In genomic region chr9:98706651-98707103, GRCh38 we compare ENCODE assay signal across 11 cellular contexts. TPM values are rescaled to one million over a fixed set of nuclear protein-coding genes. Genes with fewer than 3 reads are reported as not detected.
DNase-seq lines count a peak whose midpoint lies in the region; ATAC-seq and TF ChIP-seq lines count a peak whose summit lies in the region.
"Had no signal": no experiment of that assay in that cellular context is flagged by ENCODE, and none has a peak within 500 bp of the region (broad histone marks: within the 10 kb centered on the region; RNA-seq: fewer than 3 reads in every experiment).

No MANE protein-coding gene starts in this region.

- POLR2A ChIA-PET in PC-3 (lab: Charles Lee; ENCODE audit: unreplicated experiment), result no interaction called here
- POLR2A ChIA-PET in OCI-LY7 (lab: Charles Lee), result interaction anchor here (1.2 kb wide), 1 partner anchor 18 kb away, joined by 3 read pairs; no protein-coding TSS in a partner anchor

- H3K36me3 ChIP-seq in PC-3 (ENCODE audit: low read depth, low read length), result no peaks in the 10 kb centered on the region
- no peaks in the 10 kb centered on the region for H3K36me3 ChIP-seq in OCI-LY7 (ENCODE audit: insufficient read depth, low read length)
- H3K36me3 ChIP-seq: right atrium auricular region had no signal

- no peak for DNase-seq in activated naive CD8-positive, alpha-beta T cell treated with anti-CD3 and anti-CD28 coated beads for 36 hours
- DNase-seq in PC-3, result peak; percentile 19
- no peak for DNase-seq in glutamatergic neuron
- no peak for DNase-seq in OCI-LY7 (ENCODE audit: low spot score)
- DNase-seq in NCI-H226, result no peak
- DNase-seq: activated effector memory CD4-positive, alpha-beta T cell treated with anti-CD3 and anti-CD28 coated beads, Interleukin-2, amount 50 U/mL, for 16 hours; NK-92 treated with Interleukin-12 subunit alpha and Interleukin-12 subunit beta, amount 100 ng/mL, for 24 hours had no signal

- H3K4me2 ChIP-seq in PC-3 (ENCODE audit: low read length) (peak overlapping the region; percentile 91), OCI-LY7 (ENCODE audit: low read length) (no peak overlapping the region)

- H4K20me1 ChIP-seq in PC-3 (ENCODE audit: low read length), result no peaks in the 10 kb centered on the region
- H4K20me1 ChIP-seq in OCI-LY7 (ENCODE audit: insufficient read depth, low read length), result no peaks in the 10 kb centered on the region

- intact Hi-C loops in PC-3 (cut with micrococcal nuclease) (loop anchor here (1.0 to 10.0 kb wide), 3 partner anchors 49 to 391 kb away; no protein-coding TSS in a partner anchor), OCI-LY7 (cut with micrococcal nuclease; ENCODE audit: unreplicated experiment) (no loop called here)

- H3K4me3 Mint-ChIP-seq in activated naive CD8-positive, alpha-beta T cell, result peak overlapping the region; percentile 5
- H3K4me3 Mint-ChIP-seq in activated naive CD8-positive, alpha-beta T cell treated with anti-CD3 and anti-CD28 coated beads for 36 hours, result no peak overlapping the region
- peak overlapping the region; percentile 94 for H3K4me3 Mint-ChIP-seq in glutamatergic neuron (ENCODE audit: unreplicated experiment)
- no peak overlapping the region for H3K4me3 Mint-ChIP-seq in activated T-helper 17 cell treated with anti-CD3 and anti-CD28 coated beads, Interleukin-2, amount 50 U/mL, for 72 hours

- H3K9me3 ChIP-seq in PC-3 (ENCODE audit: low read length), result no peaks in the 10 kb centered on the region
- no peaks in the 10 kb centered on the region for H3K9me3 ChIP-seq in OCI-LY7 (ENCODE audit: low read length)
- H3K9me3 ChIP-seq: right atrium auricular region had no signal

- BruUV-seq in PC-3 (replicated peaks; lab: Mats Ljungman, UMichigan), result no TSS peak
- BruUV-seq in OCI-LY7 (replicated peaks; lab: Mats Ljungman, UMichigan), result no TSS peak

- H3K4me3 ChIP-seq in PC-3 (ENCODE audit: low read length), result peak overlapping the region; percentile 60
- H3K4me3 ChIP-seq in OCI-LY7 (ENCODE audit: low read depth, low read length, poor library complexity, severe bottlenecking), result no peak overlapping the region

- H3K9me3 Mint-ChIP-seq in activated naive CD8-positive, alpha-beta T cell (ENCODE audit: low read depth), result no peaks in the 10 kb centered on the region
- H3K9me3 Mint-ChIP-seq in activated naive CD8-positive, alpha-beta T cell treated with anti-CD3 and anti-CD28 coated beads for 36 hours, result no peaks in the 10 kb centered on the region
- peaks cover 17% of the 10 kb centered on the region for H3K9me3 Mint-ChIP-seq in glutamatergic neuron (ENCODE audit: unreplicated experiment)
- no peaks in the 10 kb centered on the region for H3K9me3 Mint-ChIP-seq in activated T-helper 17 cell treated with anti-CD3 and anti-CD28 coated beads, Interleukin-2, amount 50 U/mL, for 72 hours

- CTCF ChIA-PET in PC-3 (lab: Charles Lee) (no interaction called here), OCI-LY7 (lab: Charles Lee; ENCODE audit: unreplicated experiment) (no interaction called here)

- H3K4me1 Mint-ChIP-seq in activated naive CD8-positive, alpha-beta T cell (ENCODE audit: low read depth), result peaks cover 9% of the 10 kb centered on the region
- H3K4me1 Mint-ChIP-seq in activated naive CD8-positive, alpha-beta T cell treated with anti-CD3 and anti-CD28 coated beads for 36 hours, result no peaks in the 10 kb centered on the region
- H3K4me1 Mint-ChIP-seq in glutamatergic neuron (ENCODE audit: low read depth, unreplicated experiment), result peaks cover 26% of the 10 kb centered on the region
- H3K4me1 Mint-ChIP-seq in activated T-helper 17 cell treated with anti-CD3 and anti-CD28 coated beads, Interleukin-2, amount 50 U/mL, for 72 hours, result no peaks in the 10 kb centered on the region

- ATAC-seq in PC-3, result peak; percentile 48
- no peak for ATAC-seq in activated T-helper 17 cell treated with anti-CD3 and anti-CD28 coated beads, Interleukin-2, amount 50 U/mL, for 72 hours (replicated peaks)

- H3K9ac ChIP-seq in PC-3 (ENCODE audit: low read length), result no peak overlapping the region

- no peaks in the 10 kb centered on the region for H3K4me1 ChIP-seq in PC-3 (ENCODE audit: insufficient read depth, low read length)
- no peaks in the 10 kb centered on the region for H3K4me1 ChIP-seq in OCI-LY7 (ENCODE audit: insufficient read depth, low read length, poor library complexity, severe bottlenecking)

- TF ChIP-seq CTCF in PC-3 (conservative IDR thresholded peaks at IDR 0.05; ENCODE audit: low read depth, low read length), result no peak
- TF ChIP-seq CTCF in glutamatergic neuron (IDR thresholded peaks at IDR 0.05; ENCODE audit: partially characterized antibody, unreplicated experiment), result no peak
- no peak for TF ChIP-seq CTCF in OCI-LY7 (conservative IDR thresholded peaks at IDR 0.05; ENCODE audit: low read length)

- no peaks in the 10 kb centered on the region for H3F3A ChIP-seq in PC-3 (ENCODE audit: low read length, unreplicated experiment)

- peaks cover 30% of the 10 kb centered on the region for H3K27me3 ChIP-seq in PC-3 (ENCODE audit: low read length)

- H3K79me2 ChIP-seq in PC-3 (ENCODE audit: low read length), result no peaks in the 10 kb centered on the region
- H3K79me2 ChIP-seq in OCI-LY7 (ENCODE audit: insufficient read depth, low read depth, low read length), result no peaks in the 10 kb centered on the region

- H3K27me3 Mint-ChIP-seq in activated naive CD8-positive, alpha-beta T cell, result peaks cover 46% of the 10 kb centered on the region
- peaks cover 78% of the 10 kb centered on the region for H3K27me3 Mint-ChIP-seq in activated naive CD8-positive, alpha-beta T cell treated with anti-CD3 and anti-CD28 coated beads for 36 hours
- peaks cover 15% of the 10 kb centered on the region for H3K27me3 Mint-ChIP-seq in glutamatergic neuron (ENCODE audit: unreplicated experiment)
- H3K27me3 Mint-ChIP-seq in activated T-helper 17 cell treated with anti-CD3 and anti-CD28 coated beads, Interleukin-2, amount 50 U/mL, for 72 hours, result peaks cover 54% of the 10 kb centered on the region

- H3K9me2 ChIP-seq in PC-3 (replicated peaks; ENCODE audit: low read length), result no peaks in the 10 kb centered on the region
- H3K9me2 ChIP-seq in OCI-LY7 (ENCODE audit: insufficient read depth, low read length), result no peaks in the 10 kb centered on the region

- no peak overlapping the region for H3K27ac Mint-ChIP-seq in activated naive CD8-positive, alpha-beta T cell
- no peak overlapping the region for H3K27ac Mint-ChIP-seq in activated naive CD8-positive, alpha-beta T cell treated with anti-CD3 and anti-CD28 coated beads for 36 hours
- peak overlapping the region; percentile 90 for H3K27ac Mint-ChIP-seq in glutamatergic neuron (ENCODE audit: unreplicated experiment)
- no peak overlapping the region for H3K27ac Mint-ChIP-seq in activated T-helper 17 cell treated with anti-CD3 and anti-CD28 coated beads, Interleukin-2, amount 50 U/mL, for 72 hours

- H3K36me3 Mint-ChIP-seq in activated naive CD8-positive, alpha-beta T cell, result no peaks in the 10 kb centered on the region
- H3K36me3 Mint-ChIP-seq in activated naive CD8-positive, alpha-beta T cell treated with anti-CD3 and anti-CD28 coated beads for 36 hours, result no peaks in the 10 kb centered on the region
- peaks cover 5% of the 10 kb centered on the region for H3K36me3 Mint-ChIP-seq in glutamatergic neuron (ENCODE audit: unreplicated experiment)
- H3K36me3 Mint-ChIP-seq in activated T-helper 17 cell treated with anti-CD3 and anti-CD28 coated beads, Interleukin-2, amount 50 U/mL, for 72 hours (ENCODE audit: low read depth), result no peaks in the 10 kb centered on the region

- peak overlapping the region; percentile 73 for H2AFZ ChIP-seq in PC-3 (ENCODE audit: low read length)
- no peak overlapping the region for H2AFZ ChIP-seq in OCI-LY7 (ENCODE audit: low read length)

- no peak overlapping the region for H3K27ac ChIP-seq in PC-3 (ENCODE audit: low read length)
- peak overlapping the region; percentile 50 for H3K27ac ChIP-seq in temporal lobe (ENCODE audit: low read depth, low read length)
- no peak overlapping the region for H3K27ac ChIP-seq in OCI-LY7 (ENCODE audit: low read depth, low read length, poor library complexity, severe bottlenecking)
- H3K27ac ChIP-seq: right atrium auricular region had no signal

RNA-seq across cellular contexts. Expression of gene GABBR2, which starts 2.1 kb away (rescaled TPM):
- not detected for total RNA-seq in activated naive CD8-positive, alpha-beta T cell treated with anti-CD3 and anti-CD28 coated beads for 36 hours
- 0.44 and 1.7 TPM in 2 replicates for total RNA-seq in PC-3 (2014; rRNA removed)
- total RNA-seq in glutamatergic neuron (ENCODE audit: unreplicated experiment), result 116 TPM
- total RNA-seq in temporal lobe, result 47.2 TPM
- total RNA-seq in OCI-LY7 (2014; rRNA removed; shearing (Covaris generic)), result not detected in 2 replicates
- not detected in 2 replicates for total RNA-seq in OCI-LY7 (2022)
- total RNA-seq in activated T-helper 17 cell treated with anti-CD3 and anti-CD28 coated beads, Interleukin-2, amount 50 U/mL, for 72 hours, result not detected

Comparison
In these comparisons a context has a peak if more than half of its experiments do, and no peak if none do; other contexts are left out.
1. H3K4me3 Mint-ChIP-seq: peak in activated naive CD8-positive, alpha-beta T cell (single experiment) and glutamatergic neuron (single experiment); none in activated naive CD8-positive, alpha-beta T cell treated with anti-CD3 and anti-CD28 coated beads for 36 hours (single experiment) and activated T-helper 17 cell treated with anti-CD3 and anti-CD28 coated beads, Interleukin-2, amount 50 U/mL, for 72 hours (single experiment).
2. RNA of gene GABBR2, which starts 2.1 kb away (total RNA-seq): 116 TPM in glutamatergic neuron (single experiment) and 47.2 TPM in temporal lobe (single experiment); 0.44 to 1.7 TPM in PC-3, not detected in activated naive CD8-positive, alpha-beta T cell treated with anti-CD3 and anti-CD28 coated beads for 36 hours, not detected in OCI-LY7 and not detected in activated T-helper 17 cell treated with anti-CD3 and anti-CD28 coated beads, Interleukin-2, amount 50 U/mL, for 72 hours; every median in the first group is over 10 times any median in the second.